Comparison of ENCODE assay signal across 8 cellular contexts in genomic region chr20:32110173-32110704, GRCh38. TPM values are rescaled to one million over a fixed set of nuclear protein-coding genes. Genes with fewer than 3 reads are reported as not detected.
DNase-seq lines count a peak whose midpoint lies in the region; ATAC-seq and TF ChIP-seq lines count a peak whose summit lies in the region.

No MANE protein-coding gene starts in this region.

- 7% methylated on average over 8 of the region's 8 CpGs for WGBS in hepatocyte (ENCODE audit: low lambda C conversion rate, missing lambda C conversion rate)

- peak overlapping the region; percentile 95 for H3K4me3 Mint-ChIP-seq in activated naive CD4-positive, alpha-beta T cell treated with anti-CD3 and anti-CD28 coated beads, Interleukin-2, amount 10 ng/mL, durations not matched to agents 7 days and 5 days
- peak overlapping the region; percentile 99 for H3K4me3 Mint-ChIP-seq in stimulated activated memory B cell treated with anti-CD40 and anti-IgM and Interleukin-4, amounts not matched to agents 10 μg/mL and 1 μg/mL and 100 μg/mL, for 72 hours

- H2AFZ ChIP-seq in hepatocyte, result peak overlapping the region; percentile 81

- H3K9me3 ChIP-seq in WERI-Rb-1 (ENCODE audit: severe bottlenecking) (no peaks in the 10 kb centered on the region), hepatocyte (ENCODE audit: low read depth) (no peaks in the 10 kb centered on the region)

- H3K79me2 ChIP-seq in hepatocyte, result peaks cover 55% of the 10 kb centered on the region

- no peaks in the 10 kb centered on the region for H3K9me2 ChIP-seq in hepatocyte (replicated peaks; ENCODE audit: insufficient read depth)

- H4K20me1 ChIP-seq in hepatocyte (ENCODE audit: insufficient read depth, poor library complexity, severe bottlenecking), result peaks cover 25% of the 10 kb centered on the region

- H3K27ac ChIP-seq in WERI-Rb-1 (peak overlapping the region; percentile 99), hepatocyte (peak overlapping the region; percentile 98)

- peak overlapping the region; percentile 75 for H3K4me2 ChIP-seq in hepatocyte

- no peaks in the 10 kb centered on the region for H3K27me3 Mint-ChIP-seq in activated naive CD4-positive, alpha-beta T cell treated with anti-CD3 and anti-CD28 coated beads, Interleukin-2, amount 10 ng/mL, durations not matched to agents 7 days and 5 days
- no peaks in the 10 kb centered on the region for H3K27me3 Mint-ChIP-seq in stimulated activated memory B cell treated with anti-CD40 and anti-IgM and Interleukin-4, amounts not matched to agents 10 μg/mL and 1 μg/mL and 100 μg/mL, for 72 hours

- H3K9me3 Mint-ChIP-seq in activated naive CD4-positive, alpha-beta T cell treated with anti-CD3 and anti-CD28 coated beads, Interleukin-2, amount 10 ng/mL, durations not matched to agents 7 days and 5 days, result no peaks in the 10 kb centered on the region
- no peaks in the 10 kb centered on the region for H3K9me3 Mint-ChIP-seq in stimulated activated memory B cell treated with anti-CD40 and anti-IgM and Interleukin-4, amounts not matched to agents 10 μg/mL and 1 μg/mL and 100 μg/mL, for 72 hours

- peaks cover 11% of the 10 kb centered on the region for H3K36me3 Mint-ChIP-seq in activated naive CD4-positive, alpha-beta T cell treated with anti-CD3 and anti-CD28 coated beads, Interleukin-2, amount 10 ng/mL, durations not matched to agents 7 days and 5 days
- peaks cover 6% of the 10 kb centered on the region for H3K36me3 Mint-ChIP-seq in stimulated activated memory B cell treated with anti-CD40 and anti-IgM and Interleukin-4, amounts not matched to agents 10 μg/mL and 1 μg/mL and 100 μg/mL, for 72 hours

- H3K27ac Mint-ChIP-seq in activated naive CD4-positive, alpha-beta T cell treated with anti-CD3 and anti-CD28 coated beads, Interleukin-2, amount 10 ng/mL, durations not matched to agents 7 days and 5 days, result peak overlapping the region; percentile 93
- H3K27ac Mint-ChIP-seq in stimulated activated memory B cell treated with anti-CD40 and anti-IgM and Interleukin-4, amounts not matched to agents 10 μg/mL and 1 μg/mL and 100 μg/mL, for 72 hours, result peak overlapping the region; percentile 93

- H3K36me3 ChIP-seq in WERI-Rb-1 (peaks cover 1% of the 10 kb centered on the region), hepatocyte (replicated peaks; ENCODE audit: insufficient read depth, low read depth) (no peaks in the 10 kb centered on the region)

- H3K4me1 ChIP-seq in hepatocyte (ENCODE audit: insufficient read depth), result peaks cover 20% of the 10 kb centered on the region

- ATAC-seq in stimulated activated memory B cell treated with anti-CD40 and anti-IgM and Interleukin-4, amounts not matched to agents 10 μg/mL and 1 μg/mL and 100 μg/mL, for 72 hours, result peak; percentile 35
- ATAC-seq in GM21390 (IDR thresholded peaks at IDR 0.05; ENCODE audit: unreplicated experiment), result no peak

- H3K4me1 Mint-ChIP-seq in activated naive CD4-positive, alpha-beta T cell treated with anti-CD3 and anti-CD28 coated beads, Interleukin-2, amount 10 ng/mL, durations not matched to agents 7 days and 5 days, result peaks cover 28% of the 10 kb centered on the region
- H3K4me1 Mint-ChIP-seq in stimulated activated memory B cell treated with anti-CD40 and anti-IgM and Interleukin-4, amounts not matched to agents 10 μg/mL and 1 μg/mL and 100 μg/mL, for 72 hours, result peaks cover 38% of the 10 kb centered on the region

- H3K27me3 ChIP-seq in WERI-Rb-1 (ENCODE audit: insufficient read depth, low read depth, severe bottlenecking), result no peaks in the 10 kb centered on the region
- H3K27me3 ChIP-seq in hepatocyte, result no peaks in the 10 kb centered on the region

- TF ChIP-seq CTCF in WERI-Rb-1 (IDR thresholded peaks at IDR 0.05; ENCODE audit: low read depth, low read length) (no peak), hepatocyte (IDR thresholded peaks at IDR 0.05; ENCODE audit: poor library complexity) (no peak), GM20000 (IDR thresholded peaks at IDR 0.05; ENCODE audit: extremely low read depth, missing control alignments) (no peak)

- CTCF ChIA-PET in activated naive CD4-positive, alpha-beta T cell treated with anti-CD3 and anti-CD28 coated beads, Interleukin-2, amount 10 ng/mL, durations not matched to agents 7 days and 5 days (lab: Charles Lee), result no interaction called here

- DNase-seq in activated naive CD4-positive, alpha-beta T cell treated with anti-CD3 and anti-CD28 coated beads, Interleukin-2, amount 10 ng/mL, durations not matched to agents 7 days and 5 days, result no peak
- DNase-seq in activated naive CD4-positive, alpha-beta T cell (lab: John Stamatoyannopoulos, UW), result no peak
- DNase-seq in WERI-Rb-1 (peak; percentile 24), hepatocyte (ENCODE audit: low spot score) (peak; percentile 60), middle frontal gyrus (ENCODE audit: extremely low spot score, low spot score) (no peak), GM20000 (ENCODE audit: low spot score) (no peak)

- H3K4me3 ChIP-seq in WERI-Rb-1 (ENCODE audit: low read depth, low read length) (peak overlapping the region; percentile 92), hepatocyte (peak overlapping the region; percentile 56)

RNA-seq across cellular contexts. Expression of gene TM9SF4, which starts 0.7 kb away (rescaled TPM):
- 65.3 and 72.3 TPM in 2 replicates for total RNA-seq in hepatocyte
- polyA plus RNA-seq in hepatocyte, result 86.4 and 87.3 TPM in 2 replicates

RNA-seq across cellular contexts. Expression of gene HCK, which starts 58.2 kb away (rescaled TPM):
- 0.44 and 2.2 TPM in 2 replicates for total RNA-seq in hepatocyte
- 0.54 and 0.90 TPM in 2 replicates for polyA plus RNA-seq in hepatocyte

Comparison
In these comparisons a context has a peak if more than half of its experiments do, and no peak if none do; other contexts are left out.
1. DNase-seq: peak in WERI-Rb-1 (single experiment) and hepatocyte (single experiment); none in activated naive CD4-positive, alpha-beta T cell treated with anti-CD3 and anti-CD28 coated beads, Interleukin-2, amount 10 ng/mL, durations not matched to agents 7 days and 5 days (single experiment), activated naive CD4-positive, alpha-beta T cell (0 of 4), middle frontal gyrus (single experiment) and GM20000 (single experiment).